8 cellular contexts compared by ENCODE assay signal in genomic region chr22:25777870-25778269, GRCh38. TPM values are rescaled to one million over a fixed set of nuclear protein-coding genes. Genes with fewer than 3 reads are reported as not detected.
DNase-seq lines count a peak whose midpoint lies in the region; ATAC-seq, FAIRE-seq and TF ChIP-seq lines count a peak whose summit lies in the region.

No MANE protein-coding gene starts in this region.

- H3K27ac ChIP-seq in C4-2B, result no peak overlapping the region
- no peak overlapping the region for H3K27ac ChIP-seq in OCI-LY3 (ENCODE audit: low read length)
- H3K27ac ChIP-seq in endothelial cell of umbilical vein (ENCODE audit: insufficient read depth, low read depth, low read length), result no peak overlapping the region
- H3K27ac ChIP-seq in testis, result no peak overlapping the region

- no peak for TF ChIP-seq POLR2A in endothelial cell of umbilical vein (IDR thresholded peaks at IDR 0.05; ENCODE audit: low read depth, low read length)
- TF ChIP-seq POLR2A in testis (IDR thresholded peaks at IDR 0.05), result no peak

- WGBS in testis, 2 donors, result 47 to 63% methylated on average over 8 of the region's 8 CpGs

- H3K9me1 ChIP-seq in endothelial cell of umbilical vein (replicated peaks; ENCODE audit: control insufficient read depth, extremely low read depth, insufficient read depth, low read length), result no peaks in the 10 kb centered on the region

- H3K9ac ChIP-seq in OCI-LY3 (ENCODE audit: low read length) (no peak overlapping the region), endothelial cell of umbilical vein (replicated peaks; ENCODE audit: extremely low read depth, insufficient read depth, low read length) (no peak overlapping the region)

- dilution Hi-C loops in endothelial cell of umbilical vein (cut with MboI; ENCODE audit: extremely low pct_ligation_motif_present, low sequenced_read_pairs), result no loop called here

- H3K79me2 ChIP-seq in OCI-LY3 (ENCODE audit: low read length) (no peaks in the 10 kb centered on the region), endothelial cell of umbilical vein (ENCODE audit: control insufficient read depth, insufficient read depth, low read length) (no peaks in the 10 kb centered on the region)

- H3K27me3 ChIP-seq in OCI-LY3 (ENCODE audit: low read depth, low read length), result no peaks in the 10 kb centered on the region
- H3K27me3 ChIP-seq in endothelial cell of umbilical vein (ENCODE audit: control insufficient read depth in 2 of 2, insufficient read depth in 2 of 2, low read length in 2 of 2), result no peaks in the 10 kb centered on the region
- H3K27me3 ChIP-seq in testis, result no peaks in the 10 kb centered on the region

- TF ChIP-seq CTCF in C4-2B (conservative IDR thresholded peaks at IDR 0.05) (peak; percentile 69), GM20000 (IDR thresholded peaks at IDR 0.05; ENCODE audit: extremely low read depth, missing control alignments) (peak; percentile 7), OCI-LY3 (IDR thresholded peaks at IDR 0.05; ENCODE audit: low read depth, low read length) (peak; percentile 46), endothelial cell of umbilical vein (IDR thresholded peaks at IDR 0.05; ENCODE audit: extremely low read depth in 1 of 2, insufficient read depth in 1 of 2, low read depth in 1 of 2, low read length in 2 of 2) (peak in 1 of 2 donors; percentile 33), testis (IDR thresholded peaks at IDR 0.05) (no peak)

- H3K4me3 ChIP-seq in OCI-LY3 (ENCODE audit: low read length) (no peak overlapping the region), endothelial cell of umbilical vein (replicated peaks in 1 of 3; ENCODE audit: insufficient read depth in 1 of 3, low read depth in 1 of 3, low read length in 3 of 3) (no peak overlapping the region), testis (no peak overlapping the region)

- POLR2A ChIA-PET in endothelial cell of umbilical vein (lab: Charles Lee), result no interaction called here

- no peak overlapping the region for H3K4me2 ChIP-seq in OCI-LY3 (ENCODE audit: low read length)
- no peak overlapping the region for H3K4me2 ChIP-seq in endothelial cell of umbilical vein (ENCODE audit: insufficient read depth, low read length)

- no peak for ATAC-seq in HG03469 (IDR thresholded peaks at IDR 0.05; ENCODE audit: unreplicated experiment)

- BruUV-seq in endothelial cell of umbilical vein (replicated peaks; lab: Mats Ljungman, UMichigan), result no TSS peak

- intact Hi-C loops in endothelial cell of umbilical vein (cut with micrococcal nuclease), result loop anchor here (1.0 kb wide), 2 partner anchors 316 to 416 kb away; no protein-coding TSS in a partner anchor
- intact Hi-C loops in testis (cut with DNase I; ENCODE audit: low total_unique reads), result no loop called here

- peak; percentile 48 for FAIRE-seq in endothelial cell of umbilical vein (lab: Jason Lieb, UNC)

- no peak overlapping the region for H2AFZ ChIP-seq in OCI-LY3 (ENCODE audit: low read depth, low read length)
- H2AFZ ChIP-seq in endothelial cell of umbilical vein (ENCODE audit: low read depth, low read length), result no peak overlapping the region

- peaks cover 73% of the 10 kb centered on the region for H3K36me3 ChIP-seq in OCI-LY3 (replicated peaks; ENCODE audit: low read depth, low read length)
- no peaks in the 10 kb centered on the region for H3K36me3 ChIP-seq in endothelial cell of umbilical vein (ENCODE audit: control insufficient read depth in 2 of 2, extremely low read depth in 1 of 2, insufficient read depth in 2 of 2, low read length in 2 of 2)
- H3K36me3 ChIP-seq in testis (ENCODE audit: low read depth, missing control alignments), result no peaks in the 10 kb centered on the region

- H3K4me1 ChIP-seq in OCI-LY3 (ENCODE audit: low read length) (peaks cover under 1% of the 10 kb centered on the region; the same call in 1 of the 2 replicates), endothelial cell of umbilical vein (ENCODE audit: control insufficient read depth, extremely low read depth, insufficient read depth, low read length) (no peaks in the 10 kb centered on the region), testis (no peaks in the 10 kb centered on the region)

- H3K9me3 ChIP-seq in OCI-LY3 (ENCODE audit: insufficient read depth, low read length), result no peaks in the 10 kb centered on the region
- H3K9me3 ChIP-seq in endothelial cell of umbilical vein (replicated peaks; ENCODE audit: control insufficient read depth, insufficient read depth, low read length), result no peaks in the 10 kb centered on the region
- H3K9me3 ChIP-seq in testis, result no peaks in the 10 kb centered on the region

- DNase-seq in GM20000 (ENCODE audit: low spot score) (no peak), endothelial cell of umbilical vein (ENCODE audit: low read depth, low spot score) (peak; percentile 44), testis (peak; percentile 35), NCI-H128 (lab: John Stamatoyannopoulos, UW; ENCODE audit: unreplicated experiment) (no peak), NCI-H187 (lab: John Stamatoyannopoulos, UW) (no peak)

- no peaks in the 10 kb centered on the region for H4K20me1 ChIP-seq in OCI-LY3 (ENCODE audit: insufficient read depth, low read length)
- no peaks in the 10 kb centered on the region for H4K20me1 ChIP-seq in endothelial cell of umbilical vein (replicated peaks; ENCODE audit: control insufficient read depth, extremely low read depth, insufficient read depth, low read length)

- CTCF ChIA-PET in endothelial cell of umbilical vein (lab: Charles Lee), result interaction anchor here (0.9 to 4.0 kb wide), 3 partner anchors 66 to 316 kb away, joined by 3 to 34 read pairs (median 3); no protein-coding TSS in a partner anchor

TF ChIP-seq in endothelial cell of umbilical vein, 7 proteins besides CTCF, POLR2A, EP300 and RAD21:
- no peak for TF ChIP-seq GATA2 (IDR thresholded peaks at IDR 0.05; ENCODE audit: insufficient read depth, insufficient read length, low read depth, low read length)
- TF ChIP-seq MYC (IDR thresholded peaks at IDR 0.05; ENCODE audit: low read depth, low read length), result no peak
- TF ChIP-seq JUN (IDR thresholded peaks at IDR 0.05; ENCODE audit: borderline replicate concordance, insufficient read depth, insufficient read length, low read depth), result no peak
- no peak for TF ChIP-seq POLR2AphosphoS5 (IDR thresholded peaks at IDR 0.05; ENCODE audit: insufficient read depth, low read depth, low read length)
- no peak for TF ChIP-seq MAX (IDR thresholded peaks at IDR 0.05; ENCODE audit: insufficient read depth, insufficient read length)

RNA-seq across cellular contexts. Expression of gene MYO18B, which starts 35.9 kb away (rescaled TPM):
- not detected in 2 replicates for total RNA-seq in endothelial cell of umbilical vein
- 0.01 and 0.02 TPM in 2 replicates for polyA plus RNA-seq in endothelial cell of umbilical vein
- polyA plus RNA-seq in endothelial cell of umbilical vein (2011; cell fraction: cytosol; rRNA removed), result 0.01 TPM in 1 of 2 replicates, not detected in the other
- polyA plus RNA-seq in endothelial cell of umbilical vein (2011; cell fraction: nucleus; rRNA removed), result 0.04 and 0.05 TPM in 2 replicates
- not detected in 2 replicates for polyA plus RNA-seq in endothelial cell of umbilical vein (2012)
- 0.21 and 0.27 TPM in 2 replicates for polyA minus RNA-seq in endothelial cell of umbilical vein
- not detected for polyA minus RNA-seq in endothelial cell of umbilical vein (2011; cell fraction: cytosol; rRNA and poly(A)+ RNA removed)
- 0.05 TPM in 1 of 2 replicates, not detected in the other for polyA minus RNA-seq in endothelial cell of umbilical vein (2011; cell fraction: nucleus; rRNA and poly(A)+ RNA removed)
- 10 to 100 TPM; 23.6 to 28.6 TPM for total RNA-seq in testis
- polyA plus RNA-seq in testis (ENCODE audit: insufficient read depth, low read depth, low replicate concordance), result 40.3 TPM

Comparison
In these comparisons a context has a peak if more than half of its experiments do, and no peak if none do; other contexts are left out.
1. CTCF ChIP-seq: peak in C4-2B (single experiment), GM20000 (single experiment) and OCI-LY3 (single experiment); none in testis (0 of 3).
2. DNase-seq: peak in endothelial cell of umbilical vein (single experiment) and testis (single experiment); none in GM20000 (single experiment), NCI-H128 (single experiment) and NCI-H187 (0 of 2).
3. RNA of gene MYO18B, which starts 35.9 kb away (total RNA-seq): 23.6 to 28.6 TPM in testis; not detected in endothelial cell of umbilical vein; every median in the first group is over 10 times any median in the second.